ENCODE assay signal across 23 cellular contexts in genomic region chr19:54285427-54286056, GRCh38. TPM values are rescaled to one million over a fixed set of nuclear protein-coding genes. Genes with fewer than 3 reads are reported as not detected.
DNase-seq lines count a peak whose midpoint lies in the region; ATAC-seq and TF ChIP-seq lines count a peak whose summit lies in the region.
"Not testable (repeated sequence)": the region's sequence is repeated elsewhere in the genome, so short reads cannot be mapped to it uniquely, and the experiment has no call there.
"Had no signal": no experiment of that assay in that cellular context is flagged by ENCODE, and none has a peak within 500 bp of the region (broad histone marks: within the 10 kb centered on the region; RNA-seq: fewer than 3 reads in every experiment).

No MANE protein-coding gene starts in this region.

- H3K27me3 ChIP-seq in Peyer's patch: not testable (repeated sequence)
- peaks cover 0 to 28% (median 0%) of the 10 kb centered on the region in 9 donors for H3K27me3 ChIP-seq in heart left ventricle

- H3K9me3 ChIP-seq in Peyer's patch, heart left ventricle: not testable (repeated sequence)

- not testable (repeated sequence) for DNase-seq in GM12864 (ENCODE audit: low read depth); activated naive CD8-positive, alpha-beta T cell treated with anti-CD3 and anti-CD28 coated beads, Interleukin-2, amount 50 U/mL, for 24 hours; heart left ventricle
- DNase-seq in Peyer's patch (peak in 2 of 3 donors; percentile 46 to 55), naive B cell (peak; percentile 72)
- DNase-seq in stimulated activated naive B cell treated with anti-CD40 and anti-IgM and Interleukin-4, amounts not matched to agents 10 μg/mL and 1 μg/mL and 100 μg/mL, for 72 hours: peak; percentile 63

- WGBS in heart left ventricle, 4 donors: 53 to 61% (median 56%) methylated on average over 8 to 11 of the region's 12 CpGs

- H3K9me3 Mint-ChIP-seq in activated naive CD8-positive, alpha-beta T cell treated with anti-CD3 and anti-CD28 coated beads, Interleukin-2, amount 50 U/mL, for 24 hours; naive B cell; stimulated activated naive B cell treated with anti-CD40 and anti-IgM and Interleukin-4, amounts not matched to agents 10 μg/mL and 1 μg/mL and 100 μg/mL, for 72 hours: not testable (repeated sequence)

- not testable (repeated sequence) for TF ChIP-seq CTCF in GM12864 (IDR thresholded peaks at IDR 0.05; ENCODE audit: low read depth, low read length, missing control alignments); Peyer's patch (IDR thresholded peaks at IDR 0.05); heart left ventricle (IDR thresholded peaks at IDR 0.05)

- intact Hi-C loops in heart left ventricle (cut with DNase I): not testable (repeated sequence)

- H3K27ac ChIP-seq in Peyer's patch: peak overlapping the region in 2 of 4 donors; percentile 43 to 67
- not testable (repeated sequence) for H3K27ac ChIP-seq in heart left ventricle

- H3K27ac Mint-ChIP-seq in activated naive CD8-positive, alpha-beta T cell treated with anti-CD3 and anti-CD28 coated beads, Interleukin-2, amount 50 U/mL, for 24 hours: not testable (repeated sequence)
- peak overlapping the region; percentile 39 to 95 (median 88) for H3K27ac Mint-ChIP-seq in naive B cell
- H3K27ac Mint-ChIP-seq in stimulated activated naive B cell treated with anti-CD40 and anti-IgM and Interleukin-4, amounts not matched to agents 10 μg/mL and 1 μg/mL and 100 μg/mL, for 72 hours: peak overlapping the region; percentile 94

- H3K4me3 ChIP-seq in GM12864 (ENCODE audit: low read depth, low read length): peak overlapping the region; percentile 12
- H3K4me3 ChIP-seq in Peyer's patch, heart left ventricle: not testable (repeated sequence)

- H3K36me3 ChIP-seq in Peyer's patch, heart left ventricle: not testable (repeated sequence)

- TF ChIP-seq POLR2A in Peyer's patch (IDR thresholded peaks at IDR 0.05); heart left ventricle (IDR thresholded peaks at IDR 0.05): not testable (repeated sequence)

- not testable (repeated sequence) for H3K4me3 Mint-ChIP-seq in activated naive CD8-positive, alpha-beta T cell treated with anti-CD3 and anti-CD28 coated beads, Interleukin-2, amount 50 U/mL, for 24 hours
- H3K4me3 Mint-ChIP-seq in naive B cell: peak overlapping the region; percentile 42 to 89 (median 74)
- peak overlapping the region in 1 of 2 donors; percentile 4 for H3K4me3 Mint-ChIP-seq in stimulated activated naive B cell treated with anti-CD40 and anti-IgM and Interleukin-4, amounts not matched to agents 10 μg/mL and 1 μg/mL and 100 μg/mL, for 72 hours

- peak; percentile 40 for ATAC-seq in HG03108 (IDR thresholded peaks at IDR 0.05; ENCODE audit: unreplicated experiment)
- ATAC-seq in activated naive CD8-positive, alpha-beta T cell treated with anti-CD3 and anti-CD28 coated beads, Interleukin-2, amount 50 U/mL, for 24 hours: peak; percentile 37
- peak in 3 of 4 donors; percentile 11 to 38 (median 20) for ATAC-seq in heart left ventricle
- ATAC-seq in naive B cell (ENCODE audit: low read depth in 2 of 2): peak; percentile 69 to 81
- ATAC-seq in stimulated activated naive B cell treated with anti-CD40 and anti-IgM and Interleukin-4, amounts not matched to agents 10 μg/mL and 1 μg/mL and 100 μg/mL, for 72 hours (replicated peaks): peak; percentile 74 to 83

- peaks cover 21% of the 10 kb centered on the region for H3K27me3 Mint-ChIP-seq in activated naive CD8-positive, alpha-beta T cell treated with anti-CD3 and anti-CD28 coated beads, Interleukin-2, amount 50 U/mL, for 24 hours
- peaks cover 37 to 50% (median 49%) of the 10 kb centered on the region in 3 donors for H3K27me3 Mint-ChIP-seq in naive B cell
- peaks cover 26 to 40% of the 10 kb centered on the region in 2 donors for H3K27me3 Mint-ChIP-seq in stimulated activated naive B cell treated with anti-CD40 and anti-IgM and Interleukin-4, amounts not matched to agents 10 μg/mL and 1 μg/mL and 100 μg/mL, for 72 hours

- H3K4me1 ChIP-seq in Peyer's patch: not testable (repeated sequence)
- peaks cover 0 to 16% (median 0%) of the 10 kb centered on the region in 12 donors for H3K4me1 ChIP-seq in heart left ventricle

- peaks cover 19% of the 10 kb centered on the region for H3K4me1 Mint-ChIP-seq in activated naive CD8-positive, alpha-beta T cell treated with anti-CD3 and anti-CD28 coated beads, Interleukin-2, amount 50 U/mL, for 24 hours
- peaks cover 71 to 100% (median 82%) of the 10 kb centered on the region in 3 donors for H3K4me1 Mint-ChIP-seq in naive B cell
- H3K4me1 Mint-ChIP-seq in stimulated activated naive B cell treated with anti-CD40 and anti-IgM and Interleukin-4, amounts not matched to agents 10 μg/mL and 1 μg/mL and 100 μg/mL, for 72 hours: peaks cover 66 to 95% of the 10 kb centered on the region in 2 donors

- H3K36me3 Mint-ChIP-seq in activated naive CD8-positive, alpha-beta T cell treated with anti-CD3 and anti-CD28 coated beads, Interleukin-2, amount 50 U/mL, for 24 hours (ENCODE audit: low read depth); naive B cell; stimulated activated naive B cell treated with anti-CD40 and anti-IgM and Interleukin-4, amounts not matched to agents 10 μg/mL and 1 μg/mL and 100 μg/mL, for 72 hours: not testable (repeated sequence)

RNA-seq across cellular contexts. Expression of gene LILRB2, which starts 4.6 kb away (rescaled TPM):
- total RNA-seq in Peyer's patch: 10 to 100 TPM in 1 of 4 donors, 1 to 10 TPM in 1, under 1 TPM in 2; 0.53 to 11.6 (median 1.6) TPM
- 10 to 100 TPM in 2 of 9 donors, 1 to 10 TPM in 6, under 1 TPM in 1; 0.83 to 43.6 (median 1.7) TPM for total RNA-seq in heart left ventricle
- 1 to 10 TPM; 1.2 to 2.7 TPM for polyA plus RNA-seq in heart left ventricle
- polyA plus RNA-seq in naive B cell (ENCODE audit: low read depth in 6 of 6): 1 to 10 TPM in 2 of 6 donors, under 1 TPM in 3, not detected in 1; 0.36 to 1.6 (median 0.76) TPM
- total RNA-seq: activated CD8-positive, alpha-beta memory T cell treated with anti-CD3 and anti-CD28 coated beads for 36 hours; activated naive CD8-positive, alpha-beta T cell treated with anti-CD3 and anti-CD28 coated beads for 36 hours; astrocyte; epithelial cell of proximal tubule; G401; H1; HFFc6; mesothelial cell of epicardium; pulmonary artery endothelial cell; SJSA1 had no signal
- polyA plus RNA-seq: BJ; H1; naive thymus-derived CD8-positive, alpha-beta T cell had no signal

RNA-seq across cellular contexts. Expression of gene LILRA5, which starts 27.4 kb away (rescaled TPM):
- total RNA-seq in Peyer's patch (1 to 10 TPM in 2 of 4 donors, not detected in 2; 1.9 to 4.1 TPM), heart left ventricle (10 to 100 TPM in 1 of 9 donors, 1 to 10 TPM in 6, under 1 TPM in 1, not detected in 1; 0.27 to 16.2 (median 1.5) TPM)
- polyA plus RNA-seq in heart left ventricle (1 to 10 TPM in 1 of 2 donors, under 1 TPM in 1; 0.19 to 4.7 TPM), naive B cell (ENCODE audit: low read depth in 6 of 6) (1 to 10 TPM in 1 of 6 donors, under 1 TPM in 3, not detected in 2; 0.29 to 1.1 (median 0.76) TPM)
- total RNA-seq: activated CD8-positive, alpha-beta memory T cell treated with anti-CD3 and anti-CD28 coated beads for 36 hours; activated naive CD8-positive, alpha-beta T cell treated with anti-CD3 and anti-CD28 coated beads for 36 hours; astrocyte; epithelial cell of proximal tubule; G401; H1; HFFc6; mesothelial cell of epicardium; naive thymus-derived CD8-positive, alpha-beta T cell; pulmonary artery endothelial cell; SJSA1; temporal lobe had no signal
- polyA plus RNA-seq: BJ, H1 had no signal

RNA-seq across cellular contexts. Expression of gene LILRB5, which starts 28.5 kb away (rescaled TPM):
- 10 to 100 TPM in 2 of 4 donors, 1 to 10 TPM in 2; 6.1 to 17.6 (median 9.7) TPM for total RNA-seq in Peyer's patch
- total RNA-seq in heart left ventricle: 10 to 100 TPM in 2 of 9 donors, 1 to 10 TPM in 7; 1.8 to 22.2 (median 3.9) TPM
- 1 to 10 TPM; 1.4 to 4.0 TPM for polyA plus RNA-seq in heart left ventricle
- polyA plus RNA-seq in naive B cell (ENCODE audit: low read depth in 6 of 6): not detected
- total RNA-seq: activated CD8-positive, alpha-beta memory T cell treated with anti-CD3 and anti-CD28 coated beads for 36 hours; activated naive CD8-positive, alpha-beta T cell treated with anti-CD3 and anti-CD28 coated beads for 36 hours; astrocyte; epithelial cell of proximal tubule; G401; H1; HFFc6; mesothelial cell of epicardium; pulmonary artery endothelial cell; SJSA1 had no signal
- polyA plus RNA-seq: BJ; naive thymus-derived CD8-positive, alpha-beta T cell had no signal

RNA-seq across cellular contexts. Expression of gene LILRA6, which starts 43.0 kb away (rescaled TPM):
- total RNA-seq in Peyer's patch (1 to 10 TPM in 2 of 4 donors, not detected in 2; 1.1 to 1.5 TPM), heart left ventricle (10 to 100 TPM in 1 of 9 donors, 1 to 10 TPM in 4, under 1 TPM in 4; 0.44 to 20.9 (median 1.3) TPM)
- polyA plus RNA-seq in heart left ventricle (1 to 10 TPM; 1.0 to 1.7 TPM), naive B cell (ENCODE audit: low read depth in 6 of 6) (1 to 10 TPM in 1 of 6 donors, under 1 TPM in 2, not detected in 3; 0.18 to 1.5 (median 0.66) TPM)
- total RNA-seq: activated CD8-positive, alpha-beta memory T cell treated with anti-CD3 and anti-CD28 coated beads for 36 hours; activated naive CD8-positive, alpha-beta T cell treated with anti-CD3 and anti-CD28 coated beads for 36 hours; astrocyte; epithelial cell of proximal tubule; G401; H1; HFFc6; mesothelial cell of epicardium; pulmonary artery endothelial cell; SJSA1 had no signal
- polyA plus RNA-seq: BJ; H1; naive thymus-derived CD8-positive, alpha-beta T cell had no signal

RNA-seq across cellular contexts. Expression of gene LILRA4, which starts 53.4 kb away (rescaled TPM):
- not detected for total RNA-seq in Peyer's patch
- total RNA-seq in heart left ventricle: not detected
- not detected for polyA plus RNA-seq in heart left ventricle
- 10 to 100 TPM in 3 of 6 donors, 1 to 10 TPM in 3; 7.1 to 25.7 (median 10.3) TPM for polyA plus RNA-seq in naive B cell (ENCODE audit: low read depth in 6 of 6)
- total RNA-seq: activated CD8-positive, alpha-beta memory T cell treated with anti-CD3 and anti-CD28 coated beads for 36 hours; astrocyte; cardiac septum; epithelial cell of proximal tubule; G401; H1; HFFc6; left ventricle myocardium inferior; mesothelial cell of epicardium; pulmonary artery endothelial cell; SJSA1; temporal lobe; vagina had no signal
- polyA plus RNA-seq: BJ; H1; naive thymus-derived CD8-positive, alpha-beta T cell had no signal

Comparison
In these comparisons a context has a peak if more than half of its experiments do, and no peak if none do; other contexts are left out.
1. ATAC-seq: peak in every context shown above with its lines; median percentile 78 in stimulated activated naive B cell treated with anti-CD40 and anti-IgM and Interleukin-4, amounts not matched to agents 10 μg/mL and 1 μg/mL and 100 μg/mL, for 72 hours; 75 in naive B cell; 40 in HG03108; 37 in activated naive CD8-positive, alpha-beta T cell treated with anti-CD3 and anti-CD28 coated beads, Interleukin-2, amount 50 U/mL, for 24 hours; 20 in heart left ventricle.